12 cellular contexts compared by ENCODE assay signal in the genomic region with DNA sequence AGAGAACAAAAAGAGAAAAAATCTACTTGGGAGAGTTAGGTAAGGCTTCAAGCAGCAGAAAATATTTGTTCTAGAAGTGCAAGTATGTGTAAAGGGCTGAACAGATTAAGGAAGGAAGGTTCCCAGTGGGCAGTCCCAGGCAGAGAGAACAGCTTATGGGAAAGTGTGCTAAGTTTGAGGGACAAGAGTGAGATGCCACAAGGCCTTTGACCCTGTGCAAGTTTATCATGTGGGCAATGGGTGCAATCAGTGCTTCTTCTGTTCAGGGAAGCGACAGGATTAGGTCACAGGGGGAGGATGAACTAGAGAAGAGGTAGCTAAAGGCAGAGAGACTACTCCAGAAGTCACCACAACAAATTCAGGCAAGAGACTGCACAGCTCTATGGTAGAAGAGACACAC. TPM values are rescaled to one million over a fixed set of nuclear protein-coding genes. Genes with fewer than 3 reads are reported as not detected.
DNase-seq lines count a peak whose midpoint lies in the region; ATAC-seq, FAIRE-seq and TF ChIP-seq lines count a peak whose summit lies in the region.
"Had no signal": no experiment of that assay in that cellular context is flagged by ENCODE, and none has a peak within 500 bp of the region (broad histone marks: within the 10 kb centered on the region; RNA-seq: fewer than 3 reads in every experiment).

No MANE protein-coding gene starts in this region.

- peaks cover 19% of the 10 kb centered on the region for H3K36me3 Mint-ChIP-seq in T-helper 1 cell treated with Interleukin-12 subunit alpha and Interleukin-12 subunit beta and Interleukin-4 antibody, amounts not matched to agents 30 μg/mL and 1 μg/mL, for 36 hours (ENCODE audit: low read depth)
- peaks cover 51% of the 10 kb centered on the region for H3K36me3 Mint-ChIP-seq in activated CD4-positive, alpha-beta memory T cell treated with anti-CD3 and anti-CD28 coated beads for 36 hours
- H3K36me3 Mint-ChIP-seq in stimulated activated naive B cell treated with anti-CD40 and anti-IgM and Interleukin-4, amounts not matched to agents 10 μg/mL and 1 μg/mL and 100 μg/mL, for 72 hours, result peaks cover 1 to 5% of the 10 kb centered on the region in 2 donors

- peak overlapping the region; percentile 14 for H3K4me3 Mint-ChIP-seq in T-helper 1 cell treated with Interleukin-12 subunit alpha and Interleukin-12 subunit beta and Interleukin-4 antibody, amounts not matched to agents 30 μg/mL and 1 μg/mL, for 36 hours
- H3K4me3 Mint-ChIP-seq in activated CD4-positive, alpha-beta memory T cell treated with anti-CD3 and anti-CD28 coated beads for 36 hours, result peak overlapping the region; percentile 79
- H3K4me3 Mint-ChIP-seq in stimulated activated naive B cell treated with anti-CD40 and anti-IgM and Interleukin-4, amounts not matched to agents 10 μg/mL and 1 μg/mL and 100 μg/mL, for 72 hours, result peak overlapping the region; percentile 12 to 32

- no peaks in the 10 kb centered on the region for H3K36me3 ChIP-seq in kidney (ENCODE audit: control insufficient read depth in 1 of 2, insufficient read depth in 2 of 2, low read length in 2 of 2)

- CTCF ChIA-PET in activated CD4-positive, alpha-beta memory T cell treated with anti-CD3 and anti-CD28 coated beads for 36 hours (lab: Charles Lee), result interaction anchor here (0.5 to 5.1 kb wide), 9 partner anchors 8 to 698 kb away, joined by 3 to 36 read pairs (median 4); no protein-coding TSS in a partner anchor

- POLR2A ChIA-PET in activated CD4-positive, alpha-beta memory T cell treated with anti-CD3 and anti-CD28 coated beads for 36 hours (lab: Charles Lee), result interaction anchor here (0.9 to 8.8 kb wide), 5 partner anchors 9 to 279 kb away, joined by 3 to 139 read pairs (median 4); a partner anchor contains a TSS

- H3K27me3 Mint-ChIP-seq in T-helper 1 cell treated with Interleukin-12 subunit alpha and Interleukin-12 subunit beta and Interleukin-4 antibody, amounts not matched to agents 30 μg/mL and 1 μg/mL, for 36 hours (ENCODE audit: low read depth), result no peaks in the 10 kb centered on the region
- no peaks in the 10 kb centered on the region for H3K27me3 Mint-ChIP-seq in activated CD4-positive, alpha-beta memory T cell treated with anti-CD3 and anti-CD28 coated beads for 36 hours
- no peaks in the 10 kb centered on the region for H3K27me3 Mint-ChIP-seq in stimulated activated naive B cell treated with anti-CD40 and anti-IgM and Interleukin-4, amounts not matched to agents 10 μg/mL and 1 μg/mL and 100 μg/mL, for 72 hours

- H3K9me3 Mint-ChIP-seq in T-helper 1 cell treated with Interleukin-12 subunit alpha and Interleukin-12 subunit beta and Interleukin-4 antibody, amounts not matched to agents 30 μg/mL and 1 μg/mL, for 36 hours, result no peaks in the 10 kb centered on the region
- H3K9me3 Mint-ChIP-seq in activated CD4-positive, alpha-beta memory T cell treated with anti-CD3 and anti-CD28 coated beads for 36 hours, result no peaks in the 10 kb centered on the region
- H3K9me3 Mint-ChIP-seq in stimulated activated naive B cell treated with anti-CD40 and anti-IgM and Interleukin-4, amounts not matched to agents 10 μg/mL and 1 μg/mL and 100 μg/mL, for 72 hours, result peaks cover 0 to 1% of the 10 kb centered on the region in 2 donors

- H3K9me3 ChIP-seq in kidney (ENCODE audit: control insufficient read depth in 1 of 2, low read length in 2 of 2), result no peaks in the 10 kb centered on the region

- DNase-seq in T-helper 1 cell (no peak), kidney (no peak), NCI-H446 treated with DMSO at 0.1 percent for 48 hours (lab: John Stamatoyannopoulos, UW) (no peak), SKM-1 (lab: John Stamatoyannopoulos, UW; ENCODE audit: unreplicated experiment) (no peak)
- no peak for DNase-seq in activated CD4-positive, alpha-beta memory T cell treated with anti-CD3 and anti-CD28 coated beads for 36 hours
- DNase-seq in stimulated activated naive B cell treated with anti-CD40 and anti-IgM and Interleukin-4, amounts not matched to agents 10 μg/mL and 1 μg/mL and 100 μg/mL, for 72 hours, result no peak
- DNase-seq: 8988T; central memory CD4-positive, alpha-beta T cell; islet precursor cell; NCI-H526 had no signal

- H3K4me1 ChIP-seq in kidney (ENCODE audit: control insufficient read depth in 1 of 2, insufficient read depth in 1 of 2, low read depth in 1 of 2, low read length in 2 of 2), result peaks cover 31 to 68% of the 10 kb centered on the region in 2 donors

- TF ChIP-seq CTCF in kidney (IDR thresholded peaks at IDR 0.05; ENCODE audit: borderline replicate concordance, extremely low read depth, insufficient read depth), result no peak

- ATAC-seq in stimulated activated naive B cell treated with anti-CD40 and anti-IgM and Interleukin-4, amounts not matched to agents 10 μg/mL and 1 μg/mL and 100 μg/mL, for 72 hours (replicated peaks), result no peak
- ATAC-seq in GM18867 (IDR thresholded peaks at IDR 0.05; ENCODE audit: unreplicated experiment), result no peak

- intact Hi-C loops in activated CD4-positive, alpha-beta memory T cell treated with anti-CD3 and anti-CD28 coated beads for 36 hours (cut with micrococcal nuclease), result no loop called here
- intact Hi-C loops in kidney (cut with DNase I), result no loop called here

- no peak overlapping the region for H3K9ac ChIP-seq in kidney (ENCODE audit: low read length in 2 of 2)

- H3K27ac ChIP-seq in kidney (ENCODE audit: low read depth in 2 of 2, low read length in 2 of 2), result peak overlapping the region; percentile 58 to 97

- no peak overlapping the region for H3K4me3 ChIP-seq in kidney (ENCODE audit: low read length in 2 of 2)

- peak overlapping the region; percentile 64 for H3K27ac Mint-ChIP-seq in T-helper 1 cell treated with Interleukin-12 subunit alpha and Interleukin-12 subunit beta and Interleukin-4 antibody, amounts not matched to agents 30 μg/mL and 1 μg/mL, for 36 hours
- H3K27ac Mint-ChIP-seq in activated CD4-positive, alpha-beta memory T cell treated with anti-CD3 and anti-CD28 coated beads for 36 hours, result peak overlapping the region; percentile 100
- peak overlapping the region; percentile 89 for H3K27ac Mint-ChIP-seq in stimulated activated naive B cell treated with anti-CD40 and anti-IgM and Interleukin-4, amounts not matched to agents 10 μg/mL and 1 μg/mL and 100 μg/mL, for 72 hours

- peaks cover 73% of the 10 kb centered on the region for H3K4me1 Mint-ChIP-seq in T-helper 1 cell treated with Interleukin-12 subunit alpha and Interleukin-12 subunit beta and Interleukin-4 antibody, amounts not matched to agents 30 μg/mL and 1 μg/mL, for 36 hours (ENCODE audit: low read depth)
- H3K4me1 Mint-ChIP-seq in activated CD4-positive, alpha-beta memory T cell treated with anti-CD3 and anti-CD28 coated beads for 36 hours (ENCODE audit: low read depth), result peaks cover 91% of the 10 kb centered on the region
- peaks cover 57 to 70% of the 10 kb centered on the region in 2 donors for H3K4me1 Mint-ChIP-seq in stimulated activated naive B cell treated with anti-CD40 and anti-IgM and Interleukin-4, amounts not matched to agents 10 μg/mL and 1 μg/mL and 100 μg/mL, for 72 hours

- no peak for FAIRE-seq in kidney (lab: Jason Lieb, UNC)

RNA-seq across cellular contexts. Expression of a gene that starts 44.4 kb away (rescaled TPM):
- 100 to 1,000 TPM; 102 to 107 TPM for total RNA-seq in activated CD4-positive, alpha-beta memory T cell treated with anti-CD3 and anti-CD28 coated beads for 36 hours
- total RNA-seq in kidney, result 52.3 TPM
- 14.3 TPM for polyA plus RNA-seq in kidney (ENCODE audit: insufficient read depth, low read depth, low replicate concordance)

Comparison
In these comparisons a context has a peak if more than half of its experiments do, and no peak if none do; other contexts are left out.
1. H3K4me3 Mint-ChIP-seq: peak in every context shown above with its lines; median percentile 79 in activated CD4-positive, alpha-beta memory T cell treated with anti-CD3 and anti-CD28 coated beads for 36 hours; 22 in stimulated activated naive B cell treated with anti-CD40 and anti-IgM and Interleukin-4, amounts not matched to agents 10 μg/mL and 1 μg/mL and 100 μg/mL, for 72 hours; 14 in T-helper 1 cell treated with Interleukin-12 subunit alpha and Interleukin-12 subunit beta and Interleukin-4 antibody, amounts not matched to agents 30 μg/mL and 1 μg/mL, for 36 hours.